Comparison of ENCODE assay signal across 9 cellular contexts in the genomic region with DNA sequence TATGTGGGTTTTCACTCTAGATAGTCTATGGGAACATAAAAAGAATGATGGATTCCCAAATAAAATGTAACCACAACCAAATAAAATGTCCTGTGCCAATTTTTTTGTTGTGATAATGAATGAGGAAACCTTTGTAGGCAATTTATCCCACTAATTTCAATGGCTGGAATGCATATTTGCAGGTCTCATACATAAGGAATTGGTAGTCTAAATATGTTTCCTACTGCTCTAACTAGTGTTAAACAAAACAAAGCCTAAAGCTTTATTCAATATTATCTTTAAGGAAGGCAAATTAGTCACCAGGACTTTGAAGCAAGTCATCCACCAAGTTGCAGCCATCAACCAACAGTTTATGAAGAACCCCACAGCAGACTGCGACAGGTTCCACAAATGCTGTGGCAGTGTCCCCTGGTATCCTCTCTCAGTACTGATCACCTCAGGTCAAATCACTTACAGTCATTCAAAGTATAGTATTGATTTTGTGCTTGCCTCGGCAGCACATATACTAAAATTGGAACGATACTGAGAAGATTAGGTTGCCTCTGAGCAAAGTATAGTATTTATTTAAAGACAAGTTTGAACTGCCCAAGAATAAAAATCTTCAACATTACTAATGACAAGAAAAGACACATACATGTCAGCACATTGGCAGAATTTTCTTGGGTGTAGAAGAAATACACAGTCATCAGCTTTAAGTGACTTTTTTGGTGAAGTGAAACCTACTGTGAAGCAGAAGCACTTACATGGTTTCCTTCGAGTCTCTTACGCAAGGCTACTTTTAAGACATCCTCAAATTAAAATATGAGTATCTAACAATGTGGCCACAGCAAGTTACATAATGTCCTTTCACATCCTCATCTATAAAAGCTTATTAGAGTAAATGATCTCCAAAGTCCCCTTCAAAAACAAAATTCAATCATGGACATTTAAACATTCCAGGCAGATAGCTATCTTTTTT.
DNase-seq lines count a peak whose midpoint lies in the region; ATAC-seq and TF ChIP-seq lines count a peak whose summit lies in the region.
"Had no signal": no experiment of that assay in that cellular context is flagged by ENCODE, and none has a peak within 500 bp of the region (broad histone marks: within the 10 kb centered on the region; RNA-seq: fewer than 3 reads in every experiment).

No MANE protein-coding gene starts in this region.

- CTCF ChIA-PET in A673 (lab: Charles Lee) = no interaction called here

- intact Hi-C loops in A673 (cut with micrococcal nuclease; ENCODE audit: unreplicated experiment) = no loop called here

- H3K9me3 ChIP-seq in A673 (ENCODE audit: low read depth, low read length, poor library complexity, severe bottlenecking) = no peaks in the 10 kb centered on the region
- H3K9me3 ChIP-seq in gastroesophageal sphincter = no peaks in the 10 kb centered on the region

- no peak for TF ChIP-seq CTCF in A673 (conservative IDR thresholded peaks at IDR 0.05; ENCODE audit: low read depth, low read length)
- no peak for TF ChIP-seq CTCF in gastroesophageal sphincter (IDR thresholded peaks at IDR 0.05)

- POLR2A ChIA-PET in A673 (lab: Charles Lee; ENCODE audit: low non-redundant PET) = interaction anchor here (0.8 kb wide), 1 partner anchor 37 kb away, joined by 3 read pairs; no protein-coding TSS in a partner anchor

- no peak for TF ChIP-seq POLR2A in gastroesophageal sphincter (IDR thresholded peaks at IDR 0.05)

- H3K4me3 ChIP-seq in A673 (ENCODE audit: low read depth, low read length, poor library complexity, severe bottlenecking) = no peak overlapping the region
- no peak overlapping the region for H3K4me3 ChIP-seq in gastroesophageal sphincter

- H3K27ac ChIP-seq in A673 (ENCODE audit: low read depth, low read length, poor library complexity, severe bottlenecking) (no peak overlapping the region), caudate nucleus (ENCODE audit: low read depth, low read length) (peak overlapping the region; percentile 15), gastroesophageal sphincter (no peak overlapping the region)

- ATAC-seq in GM19328 (IDR thresholded peaks at IDR 0.05; ENCODE audit: unreplicated experiment) (peak; percentile 57), HG03135 (IDR thresholded peaks at IDR 0.05; ENCODE audit: unreplicated experiment) (peak; percentile 68), gastroesophageal sphincter (no peak)

- 84 to 95% methylated on average over 3 to 5 of the region's 5 CpGs for WGBS in gastroesophageal sphincter (ENCODE audit: low coverage in 1 of 2), 2 donors

- peak; percentile 17 for DNase-seq in A673 (ENCODE audit: low spot score)
- no peak for DNase-seq in caudate nucleus (lab: John Stamatoyannopoulos, UW)
- no peak for DNase-seq in iPS-NIHi11 (ENCODE audit: low spot score)
- DNase-seq in stimulated activated CD4-positive, alpha-beta T cell treated with anti-CD3 and anti-CD28 coated beads, Interleukin-4, amount 100 ng/mL, for 1 hour = no peak
- DNase-seq in activated CD8-positive, alpha-beta memory T cell treated with anti-CD3 and anti-CD28 coated beads, Interleukin-2, amount 50 U/mL, for 48 hours = no peak
- DNase-seq: immature natural killer cell had no signal

- H3K27me3 ChIP-seq in A673 (replicated peaks; ENCODE audit: insufficient read depth, low read depth, low read length, poor library complexity) = no peaks in the 10 kb centered on the region
- no peaks in the 10 kb centered on the region for H3K27me3 ChIP-seq in gastroesophageal sphincter

- H3K4me1 ChIP-seq in A673 (ENCODE audit: insufficient read depth, low read length, poor library complexity, severe bottlenecking) (peaks cover 14% of the 10 kb centered on the region), gastroesophageal sphincter (peaks cover 5 to 41% (median 7%) of the 10 kb centered on the region in 3 donors)

- TF ChIP-seq EP300 in gastroesophageal sphincter (IDR thresholded peaks at IDR 0.05) = no peak

- H3K36me3 ChIP-seq in A673 (ENCODE audit: insufficient read depth, low read length, poor library complexity, severe bottlenecking) = no peaks in the 10 kb centered on the region
- no peaks in the 10 kb centered on the region for H3K36me3 ChIP-seq in gastroesophageal sphincter

- BruUV-seq in A673 (replicated peaks; lab: Mats Ljungman, UMichigan) = no TSS peak
